ENCODE assay signal across 2 cellular contexts in genomic region chr2:30689496-30690125, GRCh38.
TF ChIP-seq lines count a peak whose summit lies in the region.

No MANE protein-coding gene starts in this region.

TF ChIP-seq in WTC11, 78 proteins besides CTCF, POLR2A, EP300 and RAD21 (continued from another document):
- TF ChIP-seq USF1 (CRISPR knock-in tag; IDR thresholded peaks at IDR 0.05), result no peak
- no peak for TF ChIP-seq NR3C1 (CRISPR knock-in tag; conservative IDR thresholded peaks at IDR 0.05; ENCODE audit: low read depth)
- TF ChIP-seq, protein P1, sequence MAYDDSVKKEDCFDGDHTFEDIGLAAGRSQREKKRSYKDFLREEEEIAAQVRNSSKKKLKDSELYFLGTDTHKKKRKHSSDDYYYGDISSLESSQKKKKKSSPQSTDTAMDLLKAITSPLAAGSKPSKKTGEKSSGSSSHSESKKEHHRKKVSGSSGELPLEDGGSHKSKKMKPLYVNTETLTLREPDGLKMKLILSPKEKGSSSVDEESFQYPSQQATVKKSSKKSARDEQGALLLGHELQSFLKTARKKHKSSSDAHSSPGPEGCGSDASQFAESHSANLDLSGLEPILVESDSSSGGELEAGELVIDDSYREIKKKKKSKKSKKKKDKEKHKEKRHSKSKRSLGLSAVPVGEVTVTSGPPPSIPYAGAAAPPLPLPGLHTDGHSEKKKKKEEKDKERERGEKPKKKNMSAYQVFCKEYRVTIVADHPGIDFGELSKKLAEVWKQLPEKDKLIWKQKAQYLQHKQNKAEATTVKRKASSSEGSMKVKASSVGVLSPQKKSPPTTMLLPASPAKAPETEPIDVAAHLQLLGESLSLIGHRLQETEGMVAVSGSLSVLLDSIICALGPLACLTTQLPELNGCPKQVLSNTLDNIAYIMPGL (CRISPR knock-in tag; IDR thresholded peaks at IDR 0.05), result no peak
- no peak for TF ChIP-seq MYBL2 (CRISPR knock-in tag; IDR thresholded peaks at IDR 0.05)
- no peak for TF ChIP-seq FOXK1 (CRISPR knock-in tag; IDR thresholded peaks at IDR 0.05)
- TF ChIP-seq ZNF138 (CRISPR knock-in tag; conservative IDR thresholded peaks at IDR 0.05), result no peak
- TF ChIP-seq ZNF232 (CRISPR knock-in tag; IDR thresholded peaks at IDR 0.05), result no peak
- no peak for TF ChIP-seq E2F5 (CRISPR knock-in tag; IDR thresholded peaks at IDR 0.05)
- TF ChIP-seq ZNF317 (CRISPR knock-in tag; IDR thresholded peaks at IDR 0.05; ENCODE audit: borderline replicate concordance, low read depth), result no peak
- TF ChIP-seq ERG (CRISPR knock-in tag; IDR thresholded peaks at IDR 0.05), result no peak

TF ChIP-seq in HepG2, 621 proteins besides CTCF, POLR2A, EP300 and RAD21 (continued from another document):
- TF ChIP-seq MLX (CRISPR knock-in tag; IDR thresholded peaks at IDR 0.05) (no peak), RFXANK (CRISPR knock-in tag; IDR thresholded peaks at IDR 0.05) (no peak), GPN1 (CRISPR knock-in tag; IDR thresholded peaks at IDR 0.05; ENCODE audit: borderline replicate concordance) (no peak), ZBTB43 (CRISPR knock-in tag; conservative IDR thresholded peaks at IDR 0.05) (no peak), ZNF121 (CRISPR knock-in tag; IDR thresholded peaks at IDR 0.05) (no peak), ZMYM4 (CRISPR knock-in tag; IDR thresholded peaks at IDR 0.05) (no peak), ISX (CRISPR knock-in tag; conservative IDR thresholded peaks at IDR 0.05) (no peak)
